ENCODE assay signal across 1 cellular context in genomic region chr6:153084393-153084792, GRCh38.
TF ChIP-seq lines count a peak whose summit lies in the region.

No MANE protein-coding gene starts in this region.

TF ChIP-seq in SK-N-SH, 30 proteins besides CTCF, POLR2A, EP300 and RAD21 (continued from another document):
- no peak for TF ChIP-seq SMC3 (IDR thresholded peaks at IDR 0.05; ENCODE audit: low read depth, low read length)
